ENCODE assay signal across 1 cellular context in genomic region chr17:40340880-40341807, GRCh38.
TF ChIP-seq lines count a peak whose summit lies in the region.

No MANE protein-coding gene starts in this region.

TF ChIP-seq in HepG2, 621 proteins besides CTCF, POLR2A, EP300 and RAD21 (continued from another document and continues in another):
- TF ChIP-seq PHF8 (CRISPR knock-in tag; IDR thresholded peaks at IDR 0.05) (no peak; the same call in 1 of the 2 replicates), ZNF512 (CRISPR knock-in tag; IDR thresholded peaks at IDR 0.05) (no peak), ARHGAP35 (CRISPR knock-in tag; IDR thresholded peaks at IDR 0.05; ENCODE audit: borderline replicate concordance) (no peak; the same call in 1 of the 2 replicates), ZFP1 (CRISPR knock-in tag; IDR thresholded peaks at IDR 0.05) (no peak), ZBTB3 (CRISPR knock-in tag; IDR thresholded peaks at IDR 0.05; ENCODE audit: borderline replicate concordance, low read depth) (peak; percentile 82; the same call in 1 of the 2 replicates), NR3C1 (CRISPR knock-in tag; IDR thresholded peaks at IDR 0.05) (no peak), PHF5A (CRISPR knock-in tag; IDR thresholded peaks at IDR 0.05; ENCODE audit: low read depth, unreplicated experiment) (peak; percentile 57), ZZZ3 (CRISPR knock-in tag; IDR thresholded peaks at IDR 0.05; ENCODE audit: borderline replicate concordance) (peak; percentile 34; the same call in 1 of the 2 replicates), JUND (CRISPR knock-in tag; IDR thresholded peaks at IDR 0.05) (0 out of 2 replicates have a peak, but pooled peaks have one; percentile 47), ZHX1 (CRISPR knock-in tag; IDR thresholded peaks at IDR 0.05; ENCODE audit: low read depth) (peak; percentile 99), ZNF577 (CRISPR knock-in tag; IDR thresholded peaks at IDR 0.05; ENCODE audit: borderline replicate concordance, low read depth) (no peak), HNF4G (IDR thresholded peaks at IDR 0.05; ENCODE audit: borderline replicate concordance, low read depth, low read length) (no peak), HNF4G (CRISPR knock-in tag; IDR thresholded peaks at IDR 0.05; ENCODE audit: borderline replicate concordance, low read depth) (peak; percentile 68), AGO1 (IDR thresholded peaks at IDR 0.05; ENCODE audit: low read depth, low read length, poor library complexity, severe bottlenecking) (no peak), FOXK2 (IDR thresholded peaks at IDR 0.05) (no peak), ZNF567 (CRISPR knock-in tag; IDR thresholded peaks at IDR 0.05; ENCODE audit: borderline replicate concordance) (0 out of 2 replicates have a peak, but pooled peaks have one; percentile 75), TBX3 (IDR thresholded peaks at IDR 0.05; ENCODE audit: borderline replicate concordance) (no peak), ZNF460 (CRISPR knock-in tag; IDR thresholded peaks at IDR 0.05; ENCODE audit: borderline replicate concordance) (no peak), HOXA5 (CRISPR knock-in tag; IDR thresholded peaks at IDR 0.05) (peak; percentile 91; the same call in 1 of the 2 replicates), SALL2 (CRISPR knock-in tag; IDR thresholded peaks at IDR 0.05) (no peak; the same call in 1 of the 2 replicates), EED (CRISPR knock-in tag; IDR thresholded peaks at IDR 0.05) (peak; percentile 66; the same call in 1 of the 2 replicates), FOXP1 (IDR thresholded peaks at IDR 0.05) (no peak), FOXP1 (CRISPR knock-in tag; IDR thresholded peaks at IDR 0.05) (0 out of 2 replicates have a peak, but pooled peaks have one; percentile 34), MYC (CRISPR knock-in tag; IDR thresholded peaks at IDR 0.05; ENCODE audit: borderline replicate concordance) (peak; percentile 83; the same call in 1 of the 2 replicates), TOPORS (CRISPR knock-in tag; IDR thresholded peaks at IDR 0.05) (no peak), SIN3A (IDR thresholded peaks at IDR 0.05; ENCODE audit: borderline replicate concordance, low read depth, low read length) (peak; percentile 34; the same call in 1 of the 2 replicates), ZNF33B (CRISPR knock-in tag; IDR thresholded peaks at IDR 0.05) (no peak), XBP1 (CRISPR knock-in tag; IDR thresholded peaks at IDR 0.05) (no peak), ZFX (CRISPR knock-in tag; IDR thresholded peaks at IDR 0.05; ENCODE audit: low read depth) (peak; percentile 56), ZNF788 (CRISPR knock-in tag; IDR thresholded peaks at IDR 0.05; ENCODE audit: borderline replicate concordance) (peak; percentile 69), NCOA2 (CRISPR knock-in tag; IDR thresholded peaks at IDR 0.05) (peak; percentile 29; the same call in 1 of the 2 replicates), KDM1A (CRISPR knock-in tag; IDR thresholded peaks at IDR 0.05) (no peak), ZNF224 (CRISPR knock-in tag; IDR thresholded peaks at IDR 0.05) (no peak), CHD2 (IDR thresholded peaks at IDR 0.05; ENCODE audit: low read depth, low read length) (no peak), ZNF282 (IDR thresholded peaks at IDR 0.05; ENCODE audit: partially characterized antibody) (no peak), MEIS2 (CRISPR knock-in tag; IDR thresholded peaks at IDR 0.05) (peak; percentile 51; the same call in 1 of the 2 replicates), U2AF2 (IDR thresholded peaks at IDR 0.05; ENCODE audit: low read depth, low read length) (no peak), SMAD1 (CRISPR knock-in tag; IDR thresholded peaks at IDR 0.05; ENCODE audit: borderline replicate concordance, low read depth) (peak; percentile 76; the same call in 1 of the 2 replicates), MAFF (IDR thresholded peaks at IDR 0.05; ENCODE audit: low read depth, low read length) (no peak), ZNF333 (CRISPR knock-in tag; IDR thresholded peaks at IDR 0.05; ENCODE audit: borderline replicate concordance) (peak; percentile 53; the same call in 1 of the 2 replicates), ONECUT2 (CRISPR knock-in tag; IDR thresholded peaks at IDR 0.05) (no peak), ZNF556 (CRISPR knock-in tag; IDR thresholded peaks at IDR 0.05; ENCODE audit: borderline replicate concordance) (peak; percentile 93; the same call in 1 of the 2 replicates), MTA3 (CRISPR knock-in tag; IDR thresholded peaks at IDR 0.05) (no peak), ZNF513 (CRISPR knock-in tag; conservative IDR thresholded peaks at IDR 0.05) (peak; percentile 46; the same call in 1 of the 2 replicates), RFX1 (IDR thresholded peaks at IDR 0.05) (no peak), IRF1 (CRISPR knock-in tag; IDR thresholded peaks at IDR 0.05; ENCODE audit: low read depth) (no peak)
- TF ChIP-seq, protein P1, sequence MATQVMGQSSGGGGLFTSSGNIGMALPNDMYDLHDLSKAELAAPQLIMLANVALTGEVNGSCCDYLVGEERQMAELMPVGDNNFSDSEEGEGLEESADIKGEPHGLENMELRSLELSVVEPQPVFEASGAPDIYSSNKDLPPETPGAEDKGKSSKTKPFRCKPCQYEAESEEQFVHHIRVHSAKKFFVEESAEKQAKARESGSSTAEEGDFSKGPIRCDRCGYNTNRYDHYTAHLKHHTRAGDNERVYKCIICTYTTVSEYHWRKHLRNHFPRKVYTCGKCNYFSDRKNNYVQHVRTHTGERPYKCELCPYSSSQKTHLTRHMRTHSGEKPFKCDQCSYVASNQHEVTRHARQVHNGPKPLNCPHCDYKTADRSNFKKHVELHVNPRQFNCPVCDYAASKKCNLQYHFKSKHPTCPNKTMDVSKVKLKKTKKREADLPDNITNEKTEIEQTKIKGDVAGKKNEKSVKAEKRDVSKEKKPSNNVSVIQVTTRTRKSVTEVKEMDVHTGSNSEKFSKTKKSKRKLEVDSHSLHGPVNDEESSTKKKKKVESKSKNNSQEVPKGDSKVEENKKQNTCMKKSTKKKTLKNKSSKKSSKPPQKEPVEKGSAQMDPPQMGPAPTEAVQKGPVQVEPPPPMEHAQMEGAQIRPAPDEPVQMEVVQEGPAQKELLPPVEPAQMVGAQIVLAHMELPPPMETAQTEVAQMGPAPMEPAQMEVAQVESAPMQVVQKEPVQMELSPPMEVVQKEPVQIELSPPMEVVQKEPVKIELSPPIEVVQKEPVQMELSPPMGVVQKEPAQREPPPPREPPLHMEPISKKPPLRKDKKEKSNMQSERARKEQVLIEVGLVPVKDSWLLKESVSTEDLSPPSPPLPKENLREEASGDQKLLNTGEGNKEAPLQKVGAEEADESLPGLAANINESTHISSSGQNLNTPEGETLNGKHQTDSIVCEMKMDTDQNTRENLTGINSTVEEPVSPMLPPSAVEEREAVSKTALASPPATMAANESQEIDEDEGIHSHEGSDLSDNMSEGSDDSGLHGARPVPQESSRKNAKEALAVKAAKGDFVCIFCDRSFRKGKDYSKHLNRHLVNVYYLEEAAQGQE (IDR thresholded peaks at IDR 0.05; ENCODE audit: borderline replicate concordance in 1 of 2, low read depth in 1 of 2, low read length in 2 of 2) = peak in 1 of 2 experiments; percentile 42; a peak in 2 of 4 replicates
- TF ChIP-seq, protein P2, sequence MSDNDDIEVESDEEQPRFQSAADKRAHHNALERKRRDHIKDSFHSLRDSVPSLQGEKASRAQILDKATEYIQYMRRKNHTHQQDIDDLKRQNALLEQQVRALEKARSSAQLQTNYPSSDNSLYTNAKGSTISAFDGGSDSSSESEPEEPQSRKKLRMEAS (IDR thresholded peaks at IDR 0.05) = peak; percentile 58
- TF ChIP-seq, protein P3, sequence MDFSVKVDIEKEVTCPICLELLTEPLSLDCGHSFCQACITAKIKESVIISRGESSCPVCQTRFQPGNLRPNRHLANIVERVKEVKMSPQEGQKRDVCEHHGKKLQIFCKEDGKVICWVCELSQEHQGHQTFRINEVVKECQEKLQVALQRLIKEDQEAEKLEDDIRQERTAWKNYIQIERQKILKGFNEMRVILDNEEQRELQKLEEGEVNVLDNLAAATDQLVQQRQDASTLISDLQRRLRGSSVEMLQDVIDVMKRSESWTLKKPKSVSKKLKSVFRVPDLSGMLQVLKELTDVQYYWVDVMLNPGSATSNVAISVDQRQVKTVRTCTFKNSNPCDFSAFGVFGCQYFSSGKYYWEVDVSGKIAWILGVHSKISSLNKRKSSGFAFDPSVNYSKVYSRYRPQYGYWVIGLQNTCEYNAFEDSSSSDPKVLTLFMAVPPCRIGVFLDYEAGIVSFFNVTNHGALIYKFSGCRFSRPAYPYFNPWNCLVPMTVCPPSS (IDR thresholded peaks at IDR 0.05) = no peak
- TF ChIP-seq, protein P4, sequence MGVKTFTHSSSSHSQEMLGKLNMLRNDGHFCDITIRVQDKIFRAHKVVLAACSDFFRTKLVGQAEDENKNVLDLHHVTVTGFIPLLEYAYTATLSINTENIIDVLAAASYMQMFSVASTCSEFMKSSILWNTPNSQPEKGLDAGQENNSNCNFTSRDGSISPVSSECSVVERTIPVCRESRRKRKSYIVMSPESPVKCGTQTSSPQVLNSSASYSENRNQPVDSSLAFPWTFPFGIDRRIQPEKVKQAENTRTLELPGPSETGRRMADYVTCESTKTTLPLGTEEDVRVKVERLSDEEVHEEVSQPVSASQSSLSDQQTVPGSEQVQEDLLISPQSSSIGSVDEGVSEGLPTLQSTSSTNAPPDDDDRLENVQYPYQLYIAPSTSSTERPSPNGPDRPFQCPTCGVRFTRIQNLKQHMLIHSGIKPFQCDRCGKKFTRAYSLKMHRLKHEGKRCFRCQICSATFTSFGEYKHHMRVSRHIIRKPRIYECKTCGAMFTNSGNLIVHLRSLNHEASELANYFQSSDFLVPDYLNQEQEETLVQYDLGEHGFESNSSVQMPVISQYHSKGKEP (CRISPR knock-in tag; IDR thresholded peaks at IDR 0.05) = no peak
- TF ChIP-seq, protein P5, sequence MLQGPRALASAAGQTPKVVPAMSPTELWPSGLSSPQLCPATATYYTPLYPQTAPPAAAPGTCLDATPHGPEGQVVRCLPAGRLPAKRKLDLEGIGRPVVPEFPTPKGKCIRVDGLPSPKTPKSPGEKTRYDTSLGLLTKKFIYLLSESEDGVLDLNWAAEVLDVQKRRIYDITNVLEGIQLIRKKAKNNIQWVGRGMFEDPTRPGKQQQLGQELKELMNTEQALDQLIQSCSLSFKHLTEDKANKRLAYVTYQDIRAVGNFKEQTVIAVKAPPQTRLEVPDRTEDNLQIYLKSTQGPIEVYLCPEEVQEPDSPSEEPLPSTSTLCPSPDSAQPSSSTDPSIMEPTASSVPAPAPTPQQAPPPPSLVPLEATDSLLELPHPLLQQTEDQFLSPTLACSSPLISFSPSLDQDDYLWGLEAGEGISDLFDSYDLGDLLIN (CRISPR knock-in tag; IDR thresholded peaks at IDR 0.05; ENCODE audit: borderline replicate concordance) = 0 out of 2 replicates have a peak, but pooled peaks have one; percentile 72
- TF ChIP-seq, protein P6, sequence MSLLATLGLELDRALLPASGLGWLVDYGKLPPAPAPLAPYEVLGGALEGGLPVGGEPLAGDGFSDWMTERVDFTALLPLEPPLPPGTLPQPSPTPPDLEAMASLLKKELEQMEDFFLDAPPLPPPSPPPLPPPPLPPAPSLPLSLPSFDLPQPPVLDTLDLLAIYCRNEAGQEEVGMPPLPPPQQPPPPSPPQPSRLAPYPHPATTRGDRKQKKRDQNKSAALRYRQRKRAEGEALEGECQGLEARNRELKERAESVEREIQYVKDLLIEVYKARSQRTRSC (CRISPR knock-in tag; IDR thresholded peaks at IDR 0.05; ENCODE audit: low read depth) = no peak; the same call in 1 of the 2 replicates
